1 cellular context compared by ENCODE assay signal in the genomic region with DNA sequence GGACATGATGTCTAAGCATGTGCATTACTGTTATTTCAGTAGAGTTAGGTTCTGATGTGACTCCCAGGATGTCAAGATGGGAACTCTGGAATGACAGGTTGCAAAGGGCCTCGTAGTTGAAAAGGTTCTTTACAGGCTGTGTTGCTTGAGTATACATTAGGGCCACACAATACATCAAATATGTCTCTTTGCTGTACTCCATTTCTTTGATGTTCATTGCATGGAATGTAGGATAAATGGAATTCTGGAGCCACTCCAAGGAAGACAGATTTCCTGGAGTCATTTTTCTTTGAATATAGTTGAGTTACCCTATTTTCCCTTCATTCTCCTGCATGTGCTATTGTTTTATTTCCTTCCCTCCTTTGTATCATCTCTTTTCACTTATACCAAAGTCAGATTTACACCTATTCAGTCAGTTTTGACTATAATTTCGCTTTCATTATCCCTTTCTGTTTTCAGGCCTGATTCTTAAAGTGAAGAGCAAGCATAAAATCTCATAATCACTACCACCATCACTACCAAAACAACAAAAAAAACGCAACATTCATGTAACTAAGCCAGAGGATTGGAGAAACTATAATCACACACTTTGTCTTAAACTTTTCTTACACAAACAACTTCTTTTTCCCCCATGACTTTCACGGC.
TF ChIP-seq lines count a peak whose summit lies in the region.

No MANE protein-coding gene starts in this region.

TF ChIP-seq in SK-N-SH treated with all-trans-retinoic acid at 6 μM for 48 hours, 23 proteins besides CTCF, POLR2A, EP300 and RAD21 (continued from another document):
- TF ChIP-seq CSDC2 (CRISPR knock-in tag; IDR thresholded peaks at IDR 0.05): 0 out of 2 replicates have a peak, but pooled peaks have one; percentile 1
